8 cellular contexts compared by ENCODE assay signal in genomic region chr19:611506-611869, GRCh38. TPM values are rescaled to one million over a fixed set of nuclear protein-coding genes. Genes with fewer than 3 reads are reported as not detected.
DNase-seq lines count a peak whose midpoint lies in the region; ATAC-seq and TF ChIP-seq lines count a peak whose summit lies in the region.

No MANE protein-coding gene starts in this region.

- H3K9me3 ChIP-seq in HEK293 (ENCODE audit: control insufficient read depth, insufficient read depth, low read depth, low read length) (no peaks in the 10 kb centered on the region), esophagus muscularis mucosa (no peaks in the 10 kb centered on the region), psoas muscle (no peaks in the 10 kb centered on the region), aorta (ENCODE audit: control insufficient read depth, low read length) (no peaks in the 10 kb centered on the region)

- H3K27me3 ChIP-seq in esophagus muscularis mucosa (peaks cover 0 to 41% (median 0%) of the 10 kb centered on the region in 4 donors), psoas muscle (ENCODE audit: insufficient read depth in 3 of 3, low read length in 2 of 3) (peaks cover 0 to 27% (median 0%) of the 10 kb centered on the region in 3 donors), aorta (ENCODE audit: control insufficient read depth in 1 of 2, insufficient read depth in 2 of 2, low read length in 1 of 2) (no peaks in the 10 kb centered on the region)

- no peak for TF ChIP-seq EP300 in esophagus muscularis mucosa (IDR thresholded peaks at IDR 0.05)

- H3K4me3 ChIP-seq in HEK293 (ENCODE audit: low read depth, low read length), result no peak overlapping the region
- H3K4me3 ChIP-seq in esophagus muscularis mucosa, result no peak overlapping the region
- H3K4me3 ChIP-seq in psoas muscle, result no peak overlapping the region
- no peak overlapping the region for H3K4me3 ChIP-seq in aorta (ENCODE audit: low read length in 2 of 2)

- peak overlapping the region; percentile 86 for H3K4me3 Mint-ChIP-seq in activated CD4-positive, alpha-beta T cell treated with anti-CD3 and anti-CD28 coated beads, Interleukin-2, amount 10 ng/mL, durations not matched to agents 24 days and 14 days
- H3K4me3 Mint-ChIP-seq in endothelial cell (ENCODE audit: unreplicated experiment), result no peak overlapping the region

- H3K4me1 ChIP-seq in HEK293 (ENCODE audit: control insufficient read depth, insufficient read depth, low read length), result no peaks in the 10 kb centered on the region
- H3K4me1 ChIP-seq in esophagus muscularis mucosa, result peaks cover 10 to 32% (median 17%) of the 10 kb centered on the region in 4 donors
- H3K4me1 ChIP-seq in psoas muscle, result no peaks in the 10 kb centered on the region
- no peaks in the 10 kb centered on the region for H3K4me1 ChIP-seq in aorta (ENCODE audit: control insufficient read depth in 1 of 2, insufficient read depth in 2 of 2, low read length in 2 of 2)

- peaks cover 2% of the 10 kb centered on the region for H3K27me3 Mint-ChIP-seq in activated CD4-positive, alpha-beta T cell treated with anti-CD3 and anti-CD28 coated beads, Interleukin-2, amount 10 ng/mL, durations not matched to agents 24 days and 14 days
- peaks cover 11% of the 10 kb centered on the region for H3K27me3 Mint-ChIP-seq in endothelial cell (ENCODE audit: unreplicated experiment)

- H3K36me3 Mint-ChIP-seq in activated CD4-positive, alpha-beta T cell treated with anti-CD3 and anti-CD28 coated beads, Interleukin-2, amount 10 ng/mL, durations not matched to agents 24 days and 14 days (ENCODE audit: low read depth), result peaks cover 14% of the 10 kb centered on the region
- H3K36me3 Mint-ChIP-seq in endothelial cell (ENCODE audit: low read depth, unreplicated experiment), result peaks cover 13% of the 10 kb centered on the region

- TF ChIP-seq POLR2A in esophagus muscularis mucosa (IDR thresholded peaks at IDR 0.05; ENCODE audit: low read depth), result no peak

- POLR2A ChIA-PET in HEK293 (lab: Yijun Ruan, JAX), result no interaction called here

- TF ChIP-seq CTCF in HEK293 (tag by site-specific recombination; IDR thresholded peaks at IDR 0.05) (no peak), esophagus muscularis mucosa (IDR thresholded peaks at IDR 0.05) (no peak), endothelial cell (IDR thresholded peaks at IDR 0.05; ENCODE audit: unreplicated experiment) (no peak), psoas muscle (IDR thresholded peaks at IDR 0.05) (no peak)

- H3K4me1 Mint-ChIP-seq in activated CD4-positive, alpha-beta T cell treated with anti-CD3 and anti-CD28 coated beads, Interleukin-2, amount 10 ng/mL, durations not matched to agents 24 days and 14 days, result peaks cover 12% of the 10 kb centered on the region
- H3K4me1 Mint-ChIP-seq in endothelial cell (ENCODE audit: unreplicated experiment), result peaks cover 2% of the 10 kb centered on the region

- CTCF ChIA-PET in HEK293 (lab: Yijun Ruan, JAX), result interaction anchor here (0.8 kb wide), 1 partner anchor 123 kb away, joined by 3 read pairs; no protein-coding TSS in a partner anchor

- H3K36me3 ChIP-seq in HEK293 (ENCODE audit: control insufficient read depth in 2 of 2, insufficient read depth in 1 of 2, low read length in 2 of 2), result peaks cover 0 to 28% of the 10 kb centered on the region in 2 experiments; a peak in 2 of 3 replicates
- no peaks in the 10 kb centered on the region for H3K36me3 ChIP-seq in esophagus muscularis mucosa
- no peaks in the 10 kb centered on the region for H3K36me3 ChIP-seq in psoas muscle (ENCODE audit: insufficient read depth in 1 of 2, low read depth in 1 of 2)
- H3K36me3 ChIP-seq in aorta (ENCODE audit: control insufficient read depth in 1 of 2, insufficient read depth in 2 of 2, low read length in 1 of 2), result no peaks in the 10 kb centered on the region

- no peak for ATAC-seq in psoas muscle
- ATAC-seq in aorta (ENCODE audit: low FRiP score), result no peak

- H3K27ac Mint-ChIP-seq in activated CD4-positive, alpha-beta T cell treated with anti-CD3 and anti-CD28 coated beads, Interleukin-2, amount 10 ng/mL, durations not matched to agents 24 days and 14 days, result peak overlapping the region; percentile 95
- no peak overlapping the region for H3K27ac Mint-ChIP-seq in endothelial cell (ENCODE audit: unreplicated experiment)

- WGBS in esophagus muscularis mucosa, result 60% methylated on average over 12 of the region's 12 CpGs
- WGBS in psoas muscle, 3 donors, result 54 to 66% (median 62%) methylated on average over 12 of the region's 12 CpGs
- 58 to 66% methylated on average over 12 of the region's 12 CpGs for WGBS in aorta, 2 donors

- intact Hi-C loops in activated CD4-positive, alpha-beta T cell treated with anti-CD3 and anti-CD28 coated beads, Interleukin-2, amount 10 ng/mL, durations not matched to agents 24 days and 14 days (cut with micrococcal nuclease), result loop anchor here (1.0 to 2.0 kb wide), 3 partner anchors 28 to 69 kb away; partner anchors contain the start of genes BSG and FGF22
- intact Hi-C loops in esophagus muscularis mucosa (cut with DNase I), result no loop called here
- intact Hi-C loops in psoas muscle (cut with DNase I), result no loop called here
- intact Hi-C loops in aorta (cut with DNase I), result no loop called here

- DNase-seq in activated CD4-positive, alpha-beta T cell treated with anti-CD3 and anti-CD28 coated beads, Interleukin-2, amount 10 ng/mL, durations not matched to agents 24 days and 14 days, result no peak
- DNase-seq in esophagus muscularis mucosa (ENCODE audit: extremely low spot score), result no peak
- peak; percentile 50 for DNase-seq in stimulated activated CD8-positive, alpha-beta memory T cell treated with anti-CD3 and anti-CD28 coated beads, Interleukin-12 subunit alpha, Interleukin-12 subunit beta, amount 100 ng/mL, for 4 hours (ENCODE audit: low read depth)
- DNase-seq in LoVo (ENCODE audit: low spot score), result no peak
- no peak for DNase-seq in endothelial cell (ENCODE audit: low spot score)
- DNase-seq in psoas muscle, result no peak
- no peak for DNase-seq in aorta

- H3K27ac ChIP-seq in HEK293 (ENCODE audit: extremely low read depth, low read depth, low read length) (no peak overlapping the region), esophagus muscularis mucosa (replicated peaks in 1 of 4) (peak overlapping the region in 3 of 4 donors; percentile 7 to 35 (median 20)), psoas muscle (no peak overlapping the region), aorta (ENCODE audit: low read depth in 1 of 2, low read length in 2 of 2) (no peak overlapping the region)

- H3K9me3 Mint-ChIP-seq in activated CD4-positive, alpha-beta T cell treated with anti-CD3 and anti-CD28 coated beads, Interleukin-2, amount 10 ng/mL, durations not matched to agents 24 days and 14 days, result no peaks in the 10 kb centered on the region
- H3K9me3 Mint-ChIP-seq in endothelial cell (ENCODE audit: unreplicated experiment), result no peaks in the 10 kb centered on the region

TF ChIP-seq in HEK293, 187 proteins besides CTCF, POLR2A, EP300 and RAD21 (continues in another document):
- no peak for TF ChIP-seq ZNF341 (tag by site-specific recombination; IDR thresholded peaks at IDR 0.05; ENCODE audit: low read depth)

RNA-seq across cellular contexts. Expression of gene HCN2, which starts 21.8 kb away (rescaled TPM):
- 1.1 TPM in 2 replicates for total RNA-seq in activated CD4-positive, alpha-beta T cell treated with anti-CD3 and anti-CD28 coated beads, Interleukin-2, amount 10 ng/mL, durations not matched to agents 24 days and 14 days
- under 1 TPM; 0.19 to 0.50 (median 0.41) TPM for total RNA-seq in esophagus muscularis mucosa
- total RNA-seq in endothelial cell (ENCODE audit: unreplicated experiment), result 0.28 TPM
- total RNA-seq in psoas muscle, result under 1 TPM in 2 of 4 donors, not detected in 2; 0.08 to 0.13 TPM
- polyA plus RNA-seq in psoas muscle, result under 1 TPM in 2 of 3 donors, not detected in 1; 0.04 to 0.05 TPM
- under 1 TPM; 0.19 to 0.30 TPM for total RNA-seq in aorta
- under 1 TPM; 0.08 to 0.13 TPM for polyA plus RNA-seq in aorta

RNA-seq across cellular contexts. Expression of gene POLRMT, which starts 21.8 kb away (rescaled TPM):
- 103 and 104 TPM in 2 replicates for total RNA-seq in activated CD4-positive, alpha-beta T cell treated with anti-CD3 and anti-CD28 coated beads, Interleukin-2, amount 10 ng/mL, durations not matched to agents 24 days and 14 days
- total RNA-seq in esophagus muscularis mucosa (10 to 100 TPM; 20.8 to 40.7 (median 30.4) TPM), endothelial cell (ENCODE audit: unreplicated experiment) (53.6 TPM), psoas muscle (10 to 100 TPM; 66.1 to 99.8 (median 81.4) TPM), aorta (10 to 100 TPM; 19.9 to 33.3 TPM)
- polyA plus RNA-seq in psoas muscle (10 to 100 TPM; 61.7 to 79.6 (median 66.5) TPM), aorta (10 to 100 TPM; 10.1 to 76.6 TPM)

RNA-seq across cellular contexts. Expression of gene FGF22, which starts 28.2 kb away (rescaled TPM):
- total RNA-seq in activated CD4-positive, alpha-beta T cell treated with anti-CD3 and anti-CD28 coated beads, Interleukin-2, amount 10 ng/mL, durations not matched to agents 24 days and 14 days, result not detected in 2 replicates
- total RNA-seq in esophagus muscularis mucosa, result 1 to 10 TPM in 2 of 4 donors, under 1 TPM in 2; 0.50 to 2.1 (median 1.4) TPM
- not detected for total RNA-seq in endothelial cell (ENCODE audit: unreplicated experiment)
- total RNA-seq in psoas muscle, result under 1 TPM in 2 of 4 donors, not detected in 2; 0.15 to 0.26 TPM
- polyA plus RNA-seq in psoas muscle, result under 1 TPM; 0.14 to 0.42 (median 0.16) TPM
- total RNA-seq in aorta, result under 1 TPM; 0.36 to 0.45 TPM
- polyA plus RNA-seq in aorta, result 1 to 10 TPM in 1 of 2 donors, under 1 TPM in 1; 0.63 to 4.8 TPM

RNA-seq across cellular contexts. Expression of gene BSG, which starts 39.1 kb away (rescaled TPM):
- total RNA-seq in activated CD4-positive, alpha-beta T cell treated with anti-CD3 and anti-CD28 coated beads, Interleukin-2, amount 10 ng/mL, durations not matched to agents 24 days and 14 days, result 291 and 297 TPM in 2 replicates
- total RNA-seq in esophagus muscularis mucosa, result 100 to 1,000 TPM; 304 to 416 (median 362) TPM
- 353 TPM for total RNA-seq in endothelial cell (ENCODE audit: unreplicated experiment)
- total RNA-seq in psoas muscle, result 100 to 1,000 TPM; 172 to 381 (median 300) TPM
- polyA plus RNA-seq in psoas muscle, result 100 to 1,000 TPM; 202 to 308 (median 299) TPM
- total RNA-seq in aorta, result 100 to 1,000 TPM; 264 to 281 TPM
- polyA plus RNA-seq in aorta, result 100 to 1,000 TPM; 239 to 436 TPM

RNA-seq across cellular contexts. Expression of gene RNF126, which starts 51.5 kb away (rescaled TPM):
- total RNA-seq in activated CD4-positive, alpha-beta T cell treated with anti-CD3 and anti-CD28 coated beads, Interleukin-2, amount 10 ng/mL, durations not matched to agents 24 days and 14 days, result 109 and 110 TPM in 2 replicates
- total RNA-seq in esophagus muscularis mucosa (10 to 100 TPM; 41.5 to 63.5 (median 62.3) TPM), endothelial cell (ENCODE audit: unreplicated experiment) (41.7 TPM), psoas muscle (10 to 100 TPM; 25.2 to 62.9 (median 50.4) TPM), aorta (10 to 100 TPM; 26.7 to 26.9 TPM)
- polyA plus RNA-seq in psoas muscle (10 to 100 TPM; 48.8 to 72.1 (median 63.3) TPM), aorta (10 to 100 TPM; 18.3 to 38.5 TPM)

Comparison
In these comparisons a context has a peak if more than half of its experiments do, and no peak if none do; other contexts are left out.
1. H3K27ac ChIP-seq: peak in esophagus muscularis mucosa (3 of 4); none in HEK293 (single experiment), psoas muscle (single experiment) and aorta (0 of 2).